ENCODE assay signal across 1 cellular context in genomic region chr1:3410435-3410915, GRCh38.
TF ChIP-seq lines count a peak whose summit lies in the region.

No MANE protein-coding gene starts in this region.

TF ChIP-seq in A549, 52 proteins besides CTCF, POLR2A, EP300 and RAD21 (continued from another document):
- no peak for TF ChIP-seq ATOH8 (CRISPR knock-in tag; IDR thresholded peaks at IDR 0.05; ENCODE audit: low read depth)
- TF ChIP-seq PHF8 (IDR thresholded peaks at IDR 0.05; ENCODE audit: borderline replicate concordance, low read depth), result no peak
- TF ChIP-seq RFX5 (IDR thresholded peaks at IDR 0.05), result no peak
- TF ChIP-seq E2F6 (IDR thresholded peaks at IDR 0.05; ENCODE audit: borderline replicate concordance, low read depth), result no peak
- no peak for TF ChIP-seq RNF2 (IDR thresholded peaks at IDR 0.05; ENCODE audit: borderline replicate concordance, low read depth)
- no peak for TF ChIP-seq FOXS1 (CRISPR knock-in tag; IDR thresholded peaks at IDR 0.05)
- TF ChIP-seq HMGXB4 (CRISPR knock-in tag; IDR thresholded peaks at IDR 0.05; ENCODE audit: borderline replicate concordance), result no peak
- TF ChIP-seq TP53 (CRISPR knock-in tag; IDR thresholded peaks at IDR 0.05), result no peak
- no peak for TF ChIP-seq FOSB (CRISPR knock-in tag; IDR thresholded peaks at IDR 0.05)
- TF ChIP-seq ELK1 (IDR thresholded peaks at IDR 0.05; ENCODE audit: low read depth, low read length), result no peak
